ENCODE assay signal across 1 cellular context in the genomic region with DNA sequence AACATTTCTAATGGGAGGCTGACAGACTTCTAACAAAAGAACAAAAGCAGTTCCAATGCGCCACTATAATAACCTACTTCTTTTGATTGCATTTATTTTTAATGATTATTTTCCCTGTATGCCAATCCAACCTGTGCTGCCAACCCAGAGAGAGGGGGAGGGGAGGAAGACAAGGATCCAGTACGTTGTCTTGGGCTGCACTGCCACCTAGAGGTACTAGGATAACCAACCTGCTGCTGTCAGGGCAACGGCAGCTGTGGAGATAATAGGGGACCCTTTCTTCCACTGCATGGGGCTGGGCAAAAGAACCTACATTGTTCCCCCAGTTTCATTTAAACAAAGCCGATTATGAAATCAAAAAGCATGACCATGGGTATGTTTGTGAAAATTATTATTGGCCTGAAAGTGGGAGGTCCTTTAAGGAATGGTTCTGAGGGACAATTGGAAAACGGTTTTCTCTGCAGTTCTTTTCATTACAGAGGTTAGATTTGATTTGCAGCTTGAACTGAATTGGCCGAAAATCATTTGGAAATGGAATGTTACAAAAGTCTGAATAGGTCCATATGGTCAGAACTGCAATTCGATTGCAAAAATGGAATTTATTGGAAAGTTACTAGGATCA.
TF ChIP-seq lines count a peak whose summit lies in the region.

No MANE protein-coding gene starts in this region.

TF ChIP-seq in HCT116, 20 proteins besides CTCF, POLR2A, EP300 and RAD21 (continued from another document):
- TF ChIP-seq REST (IDR thresholded peaks at IDR 0.05; ENCODE audit: low read depth) = no peak
- TF ChIP-seq, protein P1, sequence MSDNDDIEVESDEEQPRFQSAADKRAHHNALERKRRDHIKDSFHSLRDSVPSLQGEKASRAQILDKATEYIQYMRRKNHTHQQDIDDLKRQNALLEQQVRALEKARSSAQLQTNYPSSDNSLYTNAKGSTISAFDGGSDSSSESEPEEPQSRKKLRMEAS (IDR thresholded peaks at IDR 0.05) = no peak
- no peak for TF ChIP-seq SIN3A (IDR thresholded peaks at IDR 0.05; ENCODE audit: low read depth)
